ENCODE assay signal across 9 cellular contexts in genomic region chr20:31869673-31869941, GRCh38. TPM values are rescaled to one million over a fixed set of nuclear protein-coding genes. Genes with fewer than 3 reads are reported as not detected.
A peak's percentile ranks its signal among the peaks of the same experiment; 100 is the strongest.
DNase-seq lines count a peak whose midpoint lies in the region; ATAC-seq and TF ChIP-seq lines count a peak whose summit lies in the region.
"Had no signal": no experiment of that assay in that cellular context is flagged by ENCODE, and none has a peak within 500 bp of the region (broad histone marks: within the 10 kb centered on the region; RNA-seq: fewer than 3 reads in every experiment).

No MANE protein-coding gene starts in this region.

- H3K27ac ChIP-seq in DOHH2 (ENCODE audit: low read depth, low read length) (no peak overlapping the region), WERI-Rb-1 (peak overlapping the region; percentile 72; the same call in 1 of the 2 replicates), right atrium auricular region (peak overlapping the region; percentile 44 to 70), rectal smooth muscle tissue (ENCODE audit: low read depth, low read length) (no peak overlapping the region)

- H3K79me2 ChIP-seq in DOHH2 (ENCODE audit: control insufficient read depth, low read length) = no peaks in the 10 kb centered on the region

- DNase-seq in WERI-Rb-1 = no peak
- no peak for DNase-seq in right atrium auricular region (ENCODE audit: low spot score)
- DNase-seq in OCI-M1 (lab: John Stamatoyannopoulos, UW) = no peak
- DNase-seq: NCI-H226 had no signal

- H3K27me3 ChIP-seq in DOHH2 (ENCODE audit: control insufficient read depth, low read length) (peaks cover 53% of the 10 kb centered on the region), WERI-Rb-1 (ENCODE audit: insufficient read depth, low read depth, severe bottlenecking) (no peaks in the 10 kb centered on the region), right atrium auricular region (no peaks in the 10 kb centered on the region), rectal smooth muscle tissue (ENCODE audit: control insufficient read depth, insufficient read depth, low read length) (peaks cover 10% of the 10 kb centered on the region)

- H3K4me3 ChIP-seq in DOHH2 (ENCODE audit: low read length) (peak overlapping the region; percentile 58), WERI-Rb-1 (ENCODE audit: low read depth, low read length) (peak overlapping the region; percentile 73), right atrium auricular region (peak overlapping the region; percentile 64 to 68), rectal smooth muscle tissue (ENCODE audit: low read length) (peak overlapping the region; percentile 66)

- no peaks in the 10 kb centered on the region for H3K9me3 ChIP-seq in DOHH2 (ENCODE audit: control insufficient read depth, insufficient read depth, low read length)
- no peaks in the 10 kb centered on the region for H3K9me3 ChIP-seq in WERI-Rb-1 (ENCODE audit: severe bottlenecking)
- no peaks in the 10 kb centered on the region for H3K9me3 ChIP-seq in right atrium auricular region

- ATAC-seq in HG03139 (IDR thresholded peaks at IDR 0.05; ENCODE audit: unreplicated experiment) (no peak), HG03039 (IDR thresholded peaks at IDR 0.05; ENCODE audit: unreplicated experiment) (no peak), HG03469 (IDR thresholded peaks at IDR 0.05; ENCODE audit: unreplicated experiment) (no peak)

- H3K4me1 ChIP-seq in DOHH2 (ENCODE audit: control insufficient read depth, low read length) (peaks cover 24% of the 10 kb centered on the region), right atrium auricular region (peaks cover 0 to 13% of the 10 kb centered on the region in 2 donors), rectal smooth muscle tissue (ENCODE audit: control insufficient read depth, insufficient read depth, low read length) (no peaks in the 10 kb centered on the region)

- TF ChIP-seq CTCF in DOHH2 (IDR thresholded peaks at IDR 0.05; ENCODE audit: low read depth, low read length, poor library complexity, severe bottlenecking) (no peak), WERI-Rb-1 (IDR thresholded peaks at IDR 0.05; ENCODE audit: low read depth, low read length) (no peak), right atrium auricular region (IDR thresholded peaks at IDR 0.05) (no peak)

- H3K9ac ChIP-seq in rectal smooth muscle tissue (ENCODE audit: low read length) = peak overlapping the region; percentile 7

- no peaks in the 10 kb centered on the region for H3K9me2 ChIP-seq in DOHH2 (replicated peaks; ENCODE audit: control insufficient read depth, low read length)

- H3F3A ChIP-seq in DOHH2 (ENCODE audit: control insufficient read depth, insufficient read depth) = no peaks in the 10 kb centered on the region; the same call in 1 of the 2 replicates

- no peaks in the 10 kb centered on the region for H3K36me3 ChIP-seq in DOHH2 (ENCODE audit: control insufficient read depth, low read length)
- peaks cover 6% of the 10 kb centered on the region; the same call in 1 of the 2 replicates for H3K36me3 ChIP-seq in WERI-Rb-1
- no peaks in the 10 kb centered on the region for H3K36me3 ChIP-seq in right atrium auricular region
- no peaks in the 10 kb centered on the region for H3K36me3 ChIP-seq in rectal smooth muscle tissue (ENCODE audit: control insufficient read depth, insufficient read depth, low read length)

- H4K20me1 ChIP-seq in DOHH2 (ENCODE audit: control insufficient read depth, insufficient read depth, low read depth, low read length) = no peaks in the 10 kb centered on the region

- peak overlapping the region; percentile 67 for H3K4me2 ChIP-seq in DOHH2 (ENCODE audit: low read length)

RNA-seq across cellular contexts. Expression of gene DUSP15, which starts 0.7 kb away (rescaled TPM):
- total RNA-seq in right atrium auricular region = 10 to 100 TPM in 1 of 2 donors, 1 to 10 TPM in 1; 8.8 to 11.6 TPM

RNA-seq across cellular contexts. Expression of gene TTLL9, which starts 0.8 kb away (rescaled TPM):
- not detected for total RNA-seq in right atrium auricular region

RNA-seq across cellular contexts. Expression of gene FOXS1, which starts 24.2 kb away (rescaled TPM):
- total RNA-seq in right atrium auricular region = 1 to 10 TPM; 1.9 to 4.2 TPM

RNA-seq across cellular contexts. Expression of gene MYLK2, which starts 50.5 kb away (rescaled TPM):
- under 1 TPM in 1 of 2 donors, not detected in 1; 0.12 TPM for total RNA-seq in right atrium auricular region

Comparison
In these comparisons a context has a peak if more than half of its experiments do, and no peak if none do; other contexts are left out.
1. H3K27ac ChIP-seq: peak in WERI-Rb-1 (single experiment) and right atrium auricular region (2 of 2); none in DOHH2 (single experiment) and rectal smooth muscle tissue (single experiment).
2. Peak in every context shown above with its lines, with median percentiles within 50 percentile points of each other: H3K4me3 ChIP-seq.